In the genomic region with DNA sequence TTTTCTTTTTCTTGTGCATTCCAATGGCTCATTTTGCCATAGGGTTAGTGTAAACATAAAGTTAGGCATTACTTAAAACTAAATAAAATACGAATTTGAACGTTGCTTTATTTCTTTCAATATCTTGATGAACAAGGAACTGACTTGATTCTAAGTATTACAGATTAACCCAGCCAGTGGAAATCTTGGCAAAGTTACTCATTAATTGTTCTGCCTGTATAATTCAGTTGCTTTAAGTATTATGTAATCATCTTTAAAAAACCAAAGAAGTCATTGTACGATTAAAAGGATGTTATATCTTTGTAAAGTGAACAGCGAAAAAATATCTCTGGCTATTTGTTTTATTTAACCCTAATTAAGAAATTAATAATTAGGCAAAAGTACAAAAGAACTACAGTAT, we compare ENCODE assay signal across 21 cellular contexts.
DNase-seq lines count a peak whose midpoint lies in the region; FAIRE-seq and TF ChIP-seq lines count a peak whose summit lies in the region.
"Had no signal": no experiment of that assay in that cellular context is flagged by ENCODE, and none has a peak within 500 bp of the region (broad histone marks: within the 10 kb centered on the region; RNA-seq: fewer than 3 reads in every experiment).

No MANE protein-coding gene starts in this region.

- H4K20me1 ChIP-seq in Karpas-422 (ENCODE audit: insufficient read depth, low read depth, low read length), result no peaks in the 10 kb centered on the region
- H4K20me1 ChIP-seq: BLaER1 had no signal

- no peak overlapping the region for H3K9ac ChIP-seq in Karpas-422 (ENCODE audit: low read length)
- no peak overlapping the region for H3K9ac ChIP-seq in kidney (ENCODE audit: low read length in 2 of 2)
- H3K9ac ChIP-seq in endodermal cell (ENCODE audit: extremely low read depth, low read length, poor library complexity, severe bottlenecking), result no peak overlapping the region
- H3K9ac ChIP-seq: BLaER1, GM23248 had no signal

- no peaks in the 10 kb centered on the region for H3K36me3 Mint-ChIP-seq in endodermal cell (ENCODE audit: low read depth)
- H3K36me3 Mint-ChIP-seq: CD14-positive monocyte; CD4-positive, alpha-beta memory T cell had no signal

- H3K27me3 Mint-ChIP-seq in endodermal cell (ENCODE audit: insufficient read depth), result no peaks in the 10 kb centered on the region
- H3K27me3 Mint-ChIP-seq: CD4-positive, alpha-beta memory T cell had no signal

- FAIRE-seq in kidney (lab: Jason Lieb, UNC), result peak; percentile 93
- FAIRE-seq: A549, GM12878, GM19239 had no signal

- H3K27ac ChIP-seq in Karpas-422 (ENCODE audit: low read length) (no peak overlapping the region), kidney (ENCODE audit: low read depth in 2 of 2, low read length in 2 of 2) (no peak overlapping the region), endodermal cell (ENCODE audit: low read depth, low read length) (no peak overlapping the region)
- no peak overlapping the region for H3K27ac ChIP-seq in effector memory CD4-positive, alpha-beta T cell (ENCODE audit: insufficient read depth, low read length, poor library complexity, severe bottlenecking)
- H3K27ac ChIP-seq: 22Rv1, A549, BLaER1, GM23248 had no signal

- in situ Hi-C loops in ACHN (cut with HindIII; ENCODE audit: low pct_ligation_motif_present, low pct_unique_long_range_greater_than_20kb, low sequenced_read_pairs), result no loop called here

- peaks cover 11% of the 10 kb centered on the region for H3K9me3 Mint-ChIP-seq in endodermal cell

- no peak overlapping the region for H3K4me3 ChIP-seq in Karpas-422 (ENCODE audit: low read length)
- peak overlapping the region in 1 of 2 donors; percentile 10 for H3K4me3 ChIP-seq in kidney (ENCODE audit: low read length in 2 of 2)
- H3K4me3 ChIP-seq in endodermal cell (ENCODE audit: low read length), result no peak overlapping the region
- no peak overlapping the region for H3K4me3 ChIP-seq in effector memory CD4-positive, alpha-beta T cell (ENCODE audit: insufficient read depth, low read depth, low read length, poor library complexity, severe bottlenecking)
- H3K4me3 ChIP-seq: A549, BLaER1, GM12878, GM23248, HAP-1 had no signal

- intact Hi-C loops in kidney (cut with DNase I) (no loop called here), posterior vena cava (cut with DNase I) (no loop called here)

- peak; percentile 44 for DNase-seq in ACHN
- no peak for DNase-seq in Karpas-422
- no peak for DNase-seq in kidney
- peak; percentile 23 for DNase-seq in left kidney (ENCODE audit: low read depth, low spot score)
- DNase-seq in endodermal cell, result no peak
- DNase-seq in NOMO-1 (lab: John Stamatoyannopoulos, UW; ENCODE audit: unreplicated experiment in 2 of 2), result no peak
- no peak for DNase-seq in posterior vena cava (ENCODE audit: low spot score)
- DNase-seq in effector memory CD4-positive, alpha-beta T cell, result no peak
- DNase-seq: CD4-positive, alpha-beta memory T cell; DMS 273 treated with DMSO at 0.1 percent for 48 hours; DMS53; DND-41; EL; GM23248 had no signal

- H3K79me2 ChIP-seq in Karpas-422 (ENCODE audit: low read length), result no peaks in the 10 kb centered on the region

- H3K36me3 ChIP-seq in Karpas-422 (ENCODE audit: insufficient read depth, low read length) (no peaks in the 10 kb centered on the region), kidney (ENCODE audit: control insufficient read depth in 1 of 2, insufficient read depth in 2 of 2, low read length in 2 of 2) (no peaks in the 10 kb centered on the region), endodermal cell (ENCODE audit: control insufficient read depth, insufficient read depth, low read length) (no peaks in the 10 kb centered on the region)
- H3K36me3 ChIP-seq in effector memory CD4-positive, alpha-beta T cell (ENCODE audit: control insufficient read depth, insufficient read depth, low read length), result no peaks in the 10 kb centered on the region
- H3K36me3 ChIP-seq: BLaER1, HAP-1 had no signal

- H3K4me3 Mint-ChIP-seq in endodermal cell, result no peak overlapping the region
- H3K4me3 Mint-ChIP-seq: CD14-positive monocyte; CD4-positive, alpha-beta memory T cell had no signal

- H3K4me1 Mint-ChIP-seq in endodermal cell, result no peaks in the 10 kb centered on the region
- H3K4me1 Mint-ChIP-seq: CD14-positive monocyte; CD4-positive, alpha-beta memory T cell had no signal

- H3K27me3 ChIP-seq in Karpas-422 (ENCODE audit: low read length), result no peaks in the 10 kb centered on the region
- no peaks in the 10 kb centered on the region for H3K27me3 ChIP-seq in endodermal cell (ENCODE audit: control insufficient read depth, insufficient read depth, low read length, poor library complexity, severe bottlenecking)
- no peaks in the 10 kb centered on the region for H3K27me3 ChIP-seq in effector memory CD4-positive, alpha-beta T cell (replicated peaks; ENCODE audit: control insufficient read depth, insufficient read depth, low read length, poor library complexity, severe bottlenecking)
- H3K27me3 ChIP-seq: BLaER1 had no signal

- 94% methylated on average over 2 of the region's 4 CpGs; no CpG with 5 or more reads in 1 of the 2 experiments for WGBS in endodermal cell (ENCODE audit: insufficient coverage in 1 of 2, insufficient read length in 1 of 2), 2 experiments

- H3K9me3 ChIP-seq in Karpas-422 (ENCODE audit: low read length) (no peaks in the 10 kb centered on the region), kidney (ENCODE audit: control insufficient read depth in 1 of 2, low read length in 2 of 2) (peaks cover 0 to 5% of the 10 kb centered on the region in 2 donors), endodermal cell (ENCODE audit: control insufficient read depth, low read length) (peaks cover 14% of the 10 kb centered on the region)
- peaks cover 4% of the 10 kb centered on the region for H3K9me3 ChIP-seq in effector memory CD4-positive, alpha-beta T cell (ENCODE audit: control insufficient read depth, low read length)
- H3K9me3 ChIP-seq: A549, BLaER1, HAP-1 had no signal

- TF ChIP-seq CTCF in kidney (IDR thresholded peaks at IDR 0.05; ENCODE audit: borderline replicate concordance, extremely low read depth, insufficient read depth) (no peak), endodermal cell (conservative IDR thresholded peaks at IDR 0.05) (no peak)

- H3K4me1 ChIP-seq in Karpas-422 (ENCODE audit: low read length), result no peaks in the 10 kb centered on the region
- no peaks in the 10 kb centered on the region for H3K4me1 ChIP-seq in kidney (ENCODE audit: control insufficient read depth in 1 of 2, insufficient read depth in 1 of 2, low read depth in 1 of 2, low read length in 2 of 2)
- H3K4me1 ChIP-seq in endodermal cell (ENCODE audit: control insufficient read depth, insufficient read depth, low read length), result no peaks in the 10 kb centered on the region
- H3K4me1 ChIP-seq in effector memory CD4-positive, alpha-beta T cell (ENCODE audit: control insufficient read depth, insufficient read depth, low read length, poor library complexity, severe bottlenecking), result no peaks in the 10 kb centered on the region
- H3K4me1 ChIP-seq: A549, BLaER1, HAP-1 had no signal

- no peaks in the 10 kb centered on the region; the same call in 1 of the 2 replicates for H3K9me2 ChIP-seq in Karpas-422 (replicated peaks; ENCODE audit: insufficient read depth, low read length)

- H3K27ac Mint-ChIP-seq in endodermal cell, result no peak overlapping the region
- H3K27ac Mint-ChIP-seq: CD14-positive monocyte; CD4-positive, alpha-beta memory T cell had no signal

- H2AFZ ChIP-seq in Karpas-422 (ENCODE audit: low read length), result peak overlapping the region; percentile 75
- H2AFZ ChIP-seq: GM23248 had no signal

- H3K4me2 ChIP-seq in Karpas-422 (ENCODE audit: low read depth, low read length, poor library complexity, severe bottlenecking), result no peak overlapping the region
- H3K4me2 ChIP-seq: A549, BLaER1 had no signal

Comparison
In these comparisons a context has a peak if more than half of its experiments do, and no peak if none do; other contexts are left out.
1. DNase-seq: peak in ACHN (single experiment) and left kidney (single experiment); none in Karpas-422 (single experiment), kidney (single experiment), endodermal cell (single experiment), NOMO-1 (0 of 2), posterior vena cava (single experiment) and effector memory CD4-positive, alpha-beta T cell (0 of 3).